In the genomic region with DNA sequence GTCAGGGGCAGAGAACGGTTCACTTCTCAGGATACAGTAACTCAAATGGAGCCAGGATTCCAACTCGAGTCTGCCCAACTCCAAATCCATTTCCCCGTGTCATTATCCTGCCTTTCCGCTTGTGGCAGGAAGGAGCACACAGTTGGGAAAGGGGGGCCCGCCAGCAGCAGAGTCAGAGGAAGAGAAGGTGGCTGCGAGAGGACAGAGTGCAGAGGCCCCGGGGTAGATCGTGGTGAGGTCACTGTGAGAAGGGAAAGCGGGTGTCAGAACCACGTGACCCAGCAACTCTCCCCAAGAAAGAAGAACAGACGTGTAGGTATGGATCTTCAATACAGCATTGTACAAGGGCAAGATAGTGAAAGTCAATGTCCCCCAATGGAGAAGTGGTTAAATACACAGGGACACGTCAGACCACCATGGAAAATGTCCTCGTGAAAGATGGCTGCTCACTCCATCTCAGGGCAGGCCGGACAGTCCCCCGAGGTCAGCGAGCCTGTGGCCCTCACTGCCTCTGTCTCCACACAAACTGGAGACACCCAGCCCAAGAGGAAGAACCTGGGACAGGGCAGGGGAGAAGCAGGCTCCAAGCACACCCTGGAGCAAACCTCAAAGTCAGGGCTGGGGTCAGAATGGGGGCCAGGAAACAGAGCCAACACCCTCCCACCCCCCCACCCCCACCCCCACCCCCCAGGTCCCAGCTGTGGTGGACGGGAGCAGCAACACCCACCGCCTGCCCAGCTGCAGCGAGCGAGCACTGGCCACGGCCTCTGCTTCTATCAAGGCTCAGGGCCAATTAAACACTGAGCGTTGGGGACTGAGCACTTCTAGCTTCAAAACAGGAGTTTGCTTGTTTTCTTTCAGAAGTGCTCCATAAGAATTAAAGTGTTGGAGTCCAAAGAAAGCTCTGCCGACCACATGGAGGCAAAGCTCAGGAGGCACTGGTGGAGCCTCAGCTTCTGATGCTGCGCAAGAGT, we compare ENCODE assay signal across 16 cellular contexts.
DNase-seq lines count a peak whose midpoint lies in the region; ATAC-seq and TF ChIP-seq lines count a peak whose summit lies in the region.
"Had no signal": no experiment of that assay in that cellular context is flagged by ENCODE, and none has a peak within 500 bp of the region (broad histone marks: within the 10 kb centered on the region; RNA-seq: fewer than 3 reads in every experiment).

No MANE protein-coding gene starts in this region.

- ATAC-seq in stimulated activated naive B cell treated with anti-CD40 and anti-IgM and Interleukin-4, amounts not matched to agents 10 μg/mL and 1 μg/mL and 100 μg/mL, for 72 hours (replicated peaks): no peak
- no peak for ATAC-seq in GM21528 (IDR thresholded peaks at IDR 0.05; ENCODE audit: low FRiP score, unreplicated experiment)
- ATAC-seq in HG03520 (IDR thresholded peaks at IDR 0.05; ENCODE audit: unreplicated experiment): no peak
- ATAC-seq: PC-3 had no signal

- TF ChIP-seq CTCF in nephron progenitor cell (IDR thresholded peaks at IDR 0.05) (no peak), GM13977 (IDR thresholded peaks at IDR 0.05; ENCODE audit: extremely low read depth, insufficient read depth, missing control alignments) (no peak)

- peak overlapping the region; percentile 6 for H3K27ac Mint-ChIP-seq in activated naive CD4-positive, alpha-beta T cell treated with anti-CD3 and anti-CD28 coated beads, Interleukin-2, amount 10 ng/mL, durations not matched to agents 7 days and 5 days
- H3K27ac Mint-ChIP-seq in nephron progenitor cell: peak overlapping the region; percentile 45
- peak overlapping the region; percentile 62 for H3K27ac Mint-ChIP-seq in stimulated activated naive B cell treated with anti-CD40 and anti-IgM and Interleukin-4, amounts not matched to agents 10 μg/mL and 1 μg/mL and 100 μg/mL, for 72 hours
- H3K27ac Mint-ChIP-seq: B cell had no signal

- in situ Hi-C loops in GM13977 (cut with MboI; ENCODE audit: low pct_unique_long_range_greater_than_20kb, low sequenced_read_pairs, unreplicated experiment): no loop called here

- H3K4me1 Mint-ChIP-seq in activated naive CD4-positive, alpha-beta T cell treated with anti-CD3 and anti-CD28 coated beads, Interleukin-2, amount 10 ng/mL, durations not matched to agents 7 days and 5 days: no peaks in the 10 kb centered on the region
- H3K4me1 Mint-ChIP-seq in nephron progenitor cell: peaks cover 53% of the 10 kb centered on the region
- peaks cover 16 to 30% of the 10 kb centered on the region in 2 donors for H3K4me1 Mint-ChIP-seq in stimulated activated naive B cell treated with anti-CD40 and anti-IgM and Interleukin-4, amounts not matched to agents 10 μg/mL and 1 μg/mL and 100 μg/mL, for 72 hours
- H3K4me1 Mint-ChIP-seq: B cell had no signal

- CTCF ChIA-PET in activated naive CD4-positive, alpha-beta T cell treated with anti-CD3 and anti-CD28 coated beads, Interleukin-2, amount 10 ng/mL, durations not matched to agents 7 days and 5 days (lab: Charles Lee): no interaction called here

- H3K9me3 Mint-ChIP-seq in activated naive CD4-positive, alpha-beta T cell treated with anti-CD3 and anti-CD28 coated beads, Interleukin-2, amount 10 ng/mL, durations not matched to agents 7 days and 5 days: peaks cover 16% of the 10 kb centered on the region
- peaks cover 10% of the 10 kb centered on the region for H3K9me3 Mint-ChIP-seq in nephron progenitor cell
- H3K9me3 Mint-ChIP-seq in stimulated activated naive B cell treated with anti-CD40 and anti-IgM and Interleukin-4, amounts not matched to agents 10 μg/mL and 1 μg/mL and 100 μg/mL, for 72 hours: peaks cover 11 to 13% of the 10 kb centered on the region in 2 donors

- H3K27me3 Mint-ChIP-seq in activated naive CD4-positive, alpha-beta T cell treated with anti-CD3 and anti-CD28 coated beads, Interleukin-2, amount 10 ng/mL, durations not matched to agents 7 days and 5 days: no peaks in the 10 kb centered on the region
- no peaks in the 10 kb centered on the region for H3K27me3 Mint-ChIP-seq in nephron progenitor cell (ENCODE audit: low read depth, poor library complexity)
- H3K27me3 Mint-ChIP-seq in stimulated activated naive B cell treated with anti-CD40 and anti-IgM and Interleukin-4, amounts not matched to agents 10 μg/mL and 1 μg/mL and 100 μg/mL, for 72 hours: no peaks in the 10 kb centered on the region
- H3K27me3 Mint-ChIP-seq: B cell had no signal

- no peak for DNase-seq in activated naive CD4-positive, alpha-beta T cell treated with anti-CD3 and anti-CD28 coated beads, Interleukin-2, amount 10 ng/mL, durations not matched to agents 7 days and 5 days
- no peak for DNase-seq in activated naive CD4-positive, alpha-beta T cell treated with Interleukin-2 at 50 U/mL for 16 hours
- DNase-seq in dermis blood vessel endothelial cell (peak; percentile 13), nephron progenitor cell (no peak), GM13977 (ENCODE audit: low spot score) (no peak)
- DNase-seq in stimulated activated naive B cell treated with anti-CD40 and anti-IgM and Interleukin-4, amounts not matched to agents 10 μg/mL and 1 μg/mL and 100 μg/mL, for 72 hours: no peak
- DNase-seq: DMS79 treated with DMSO at 0.1 percent for 48 hours, GM23248, IMR-90, NCI-H1436 treated with DMSO at 0.1 percent for 48 hours, NCI-H2029, PC-3, RPMI8226 had no signal

- H3K36me3 Mint-ChIP-seq in activated naive CD4-positive, alpha-beta T cell treated with anti-CD3 and anti-CD28 coated beads, Interleukin-2, amount 10 ng/mL, durations not matched to agents 7 days and 5 days: peaks cover 14% of the 10 kb centered on the region
- peaks cover 23% of the 10 kb centered on the region for H3K36me3 Mint-ChIP-seq in nephron progenitor cell (ENCODE audit: low read depth)
- peaks cover 48 to 67% of the 10 kb centered on the region in 2 donors for H3K36me3 Mint-ChIP-seq in stimulated activated naive B cell treated with anti-CD40 and anti-IgM and Interleukin-4, amounts not matched to agents 10 μg/mL and 1 μg/mL and 100 μg/mL, for 72 hours

- no peak overlapping the region for H3K4me3 Mint-ChIP-seq in activated naive CD4-positive, alpha-beta T cell treated with anti-CD3 and anti-CD28 coated beads, Interleukin-2, amount 10 ng/mL, durations not matched to agents 7 days and 5 days
- no peak overlapping the region for H3K4me3 Mint-ChIP-seq in nephron progenitor cell
- no peak overlapping the region for H3K4me3 Mint-ChIP-seq in stimulated activated naive B cell treated with anti-CD40 and anti-IgM and Interleukin-4, amounts not matched to agents 10 μg/mL and 1 μg/mL and 100 μg/mL, for 72 hours
- H3K4me3 Mint-ChIP-seq: B cell had no signal

Comparison
In these comparisons a context has a peak if more than half of its experiments do, and no peak if none do; other contexts are left out.
1. H3K27ac Mint-ChIP-seq: peak in every context shown above with its lines; median percentile 62 in stimulated activated naive B cell treated with anti-CD40 and anti-IgM and Interleukin-4, amounts not matched to agents 10 μg/mL and 1 μg/mL and 100 μg/mL, for 72 hours; 45 in nephron progenitor cell; 6 in activated naive CD4-positive, alpha-beta T cell treated with anti-CD3 and anti-CD28 coated beads, Interleukin-2, amount 10 ng/mL, durations not matched to agents 7 days and 5 days.